In genomic region chr3:124772081-124772831, GRCh38 we compare ENCODE assay signal across 8 cellular contexts. TPM values are rescaled to one million over a fixed set of nuclear protein-coding genes. Genes with fewer than 3 reads are reported as not detected.
A peak's percentile ranks its signal among the peaks of the same experiment; 100 is the strongest.
DNase-seq lines count a peak whose midpoint lies in the region; ATAC-seq and TF ChIP-seq lines count a peak whose summit lies in the region.

No MANE protein-coding gene starts in this region.

- no peak for TF ChIP-seq POLR2A in IMR-90 (IDR thresholded peaks at IDR 0.05; ENCODE audit: low read depth, low read length)

- no peak for TF ChIP-seq CTCF in IMR-90 (conservative IDR thresholded peaks at IDR 0.05; ENCODE audit: low read depth, low read length)
- no peak for TF ChIP-seq CTCF in WERI-Rb-1 (IDR thresholded peaks at IDR 0.05; ENCODE audit: low read depth, low read length)

- H3K9me3 Mint-ChIP-seq in activated naive CD8-positive, alpha-beta T cell treated with anti-CD3 and anti-CD28 coated beads, Interleukin-2, amount 50 U/mL, for 24 hours = no peaks in the 10 kb centered on the region

- no peak overlapping the region for H3K56ac ChIP-seq in IMR-90 (ENCODE audit: extremely low read depth, insufficient read depth, low read length)

- POLR2A ChIA-PET in IMR-90 (lab: Charles Lee; ENCODE audit: unreplicated experiment) = no interaction called here

- H3K27me3 Mint-ChIP-seq in activated naive CD8-positive, alpha-beta T cell treated with anti-CD3 and anti-CD28 coated beads, Interleukin-2, amount 50 U/mL, for 24 hours = peaks cover 7% of the 10 kb centered on the region

- peak overlapping the region; percentile 43 for H2AFZ ChIP-seq in IMR-90 (replicated peaks; ENCODE audit: low read length, poor library complexity)

- CTCF ChIA-PET in IMR-90 (lab: Yijun Ruan, JAX) = interaction anchor here (0.6 to 1.2 kb wide), 3 partner anchors 11 to 129 kb away, joined by 3 read pairs; no protein-coding TSS in a partner anchor

- H3K27ac Mint-ChIP-seq in activated naive CD8-positive, alpha-beta T cell treated with anti-CD3 and anti-CD28 coated beads, Interleukin-2, amount 50 U/mL, for 24 hours = no peak overlapping the region

- dilution Hi-C loops in IMR-90 (cut with HindIII; ENCODE audit: low sequenced_read_pairs, unreplicated experiment) = loop anchor here (25.0 kb wide), 1 partner anchor 115 kb away; the partner anchor contains the start of gene ITGB5

- no peak for TF ChIP-seq RAD21 in IMR-90 (IDR thresholded peaks at IDR 0.05; ENCODE audit: low read length)

- 0 out of 2 replicates have a peak overlapping the region, but pooled peaks have one; percentile 21 for H2BK20ac ChIP-seq in IMR-90 (ENCODE audit: low read depth, low read length)

- H2AK9ac ChIP-seq in IMR-90 (replicated peaks; ENCODE audit: low read depth, low read length, poor library complexity) = peak overlapping the region; percentile 92

- H2BK5ac ChIP-seq in IMR-90 (ENCODE audit: low read depth, low read length, poor library complexity, severe bottlenecking) = peak overlapping the region; percentile 2

- no peak overlapping the region for H3K4me3 Mint-ChIP-seq in activated naive CD8-positive, alpha-beta T cell treated with anti-CD3 and anti-CD28 coated beads, Interleukin-2, amount 50 U/mL, for 24 hours

- peaks cover 7 to 66% of the 10 kb centered on the region in 2 experiments for H3K79me1 ChIP-seq in IMR-90 (ENCODE audit: low read depth in 1 of 2, low read length in 2 of 2)

- intact Hi-C loops in IMR-90 (cut with micrococcal nuclease) (loop anchor here (5.0 kb wide), 1 partner anchor 40 kb away; no protein-coding TSS in a partner anchor), left ventricle myocardium superior (cut with micrococcal nuclease) (loop anchor here (5.0 kb wide), 1 partner anchor 115 kb away; the partner anchor contains the start of gene ITGB5)

- no peaks in the 10 kb centered on the region for H3K9me3 ChIP-seq in IMR-90 (ENCODE audit: control insufficient read depth, insufficient read depth, low read length)
- H3K9me3 ChIP-seq in WERI-Rb-1 (ENCODE audit: severe bottlenecking) = no peaks in the 10 kb centered on the region

- H4K20me1 ChIP-seq in IMR-90 (ENCODE audit: insufficient read depth, low read length) = peaks cover 2% of the 10 kb centered on the region; the same call in 1 of the 2 replicates

- H3K27me3 ChIP-seq in IMR-90 (ENCODE audit: control insufficient read depth, insufficient read depth, low read length) = no peaks in the 10 kb centered on the region
- H3K27me3 ChIP-seq in WERI-Rb-1 (ENCODE audit: insufficient read depth, low read depth, severe bottlenecking) = no peaks in the 10 kb centered on the region

- H3K4me2 ChIP-seq in IMR-90 (ENCODE audit: low read depth, low read length) = peak overlapping the region; percentile 0; the same call in 1 of the 2 replicates

- no peak overlapping the region for H3K4me3 ChIP-seq in IMR-90 (ENCODE audit: insufficient read depth, low read depth, low read length)
- H3K4me3 ChIP-seq in WERI-Rb-1 (ENCODE audit: low read depth, low read length) = no peak overlapping the region
- H3K4me3 ChIP-seq in skeletal muscle cell (ENCODE audit: low read depth, low read length) = no peak overlapping the region

- peak overlapping the region in 1 of 2 experiments; percentile 20; a peak in 1 of 4 replicates for H4K8ac ChIP-seq in IMR-90 (ENCODE audit: low read depth in 2 of 2, low read length in 2 of 2)

- peaks cover 28% of the 10 kb centered on the region for H3K9me1 ChIP-seq in IMR-90 (ENCODE audit: insufficient read depth, low read length)

- peak overlapping the region; percentile 67 for H3K14ac ChIP-seq in IMR-90 (replicated peaks; ENCODE audit: low read depth, low read length)

- peak overlapping the region; percentile 36; the same call in 1 of the 3 replicates for H2BK15ac ChIP-seq in IMR-90 (ENCODE audit: low read depth, low read length)

- H3K9ac ChIP-seq in IMR-90 (ENCODE audit: low read depth, low read length) = no peak overlapping the region

- H4K5ac ChIP-seq in IMR-90 (ENCODE audit: low read depth, low read length) = no peak overlapping the region

- H3K27ac ChIP-seq in IMR-90 (ENCODE audit: insufficient read depth, low read length) = peak overlapping the region; percentile 6; the same call in 1 of the 2 replicates
- no peak overlapping the region for H3K27ac ChIP-seq in WERI-Rb-1

- H3K4ac ChIP-seq in IMR-90 (ENCODE audit: low read depth, low read length) = peak overlapping the region; percentile 47

- in situ Hi-C loops in IMR-90 (cut with MboI; ENCODE audit: low sequenced_read_pairs) = no loop called here

- H3K18ac ChIP-seq in IMR-90 (ENCODE audit: low read depth, low read length) = no peak overlapping the region; the same call in 1 of the 2 replicates

- no peaks in the 10 kb centered on the region for H3K36me3 Mint-ChIP-seq in activated naive CD8-positive, alpha-beta T cell treated with anti-CD3 and anti-CD28 coated beads, Interleukin-2, amount 50 U/mL, for 24 hours (ENCODE audit: low read depth)

- DNase-seq in IMR-90 (peak; percentile 70), WERI-Rb-1 (peak; percentile 12), left ventricle myocardium superior (peak; percentile 65), skeletal muscle cell (ENCODE audit: low read depth) (peak; percentile 64), RKO (ENCODE audit: low spot score) (no peak)
- DNase-seq in activated naive CD8-positive, alpha-beta T cell treated with anti-CD3 and anti-CD28 coated beads, Interleukin-2, amount 50 U/mL, for 24 hours = no peak

- H2BK120ac ChIP-seq in IMR-90 (ENCODE audit: low read depth, low read length) = peak overlapping the region; percentile 63

- BruUV-seq in IMR-90 (replicated peaks; lab: Mats Ljungman, UMichigan) = no TSS peak

- H3K36me3 ChIP-seq in IMR-90 (ENCODE audit: control insufficient read depth, insufficient read depth, low read length) (peaks cover 17% of the 10 kb centered on the region), WERI-Rb-1 (no peaks in the 10 kb centered on the region)

- ATAC-seq in IMR-90 (ENCODE audit: low read depth) (peak; percentile 50), left ventricle myocardium superior (peak; percentile 60), GM21381 (IDR thresholded peaks at IDR 0.05; ENCODE audit: unreplicated experiment) (no peak), HG02840 (IDR thresholded peaks at IDR 0.05; ENCODE audit: low FRiP score, unreplicated experiment) (no peak)
- no peak for ATAC-seq in activated naive CD8-positive, alpha-beta T cell treated with anti-CD3 and anti-CD28 coated beads, Interleukin-2, amount 50 U/mL, for 24 hours

- peak overlapping the region; percentile 62; the same call in 1 of the 2 replicates for H2AK5ac ChIP-seq in IMR-90 (ENCODE audit: low read depth, low read length)

- H3K4me1 Mint-ChIP-seq in activated naive CD8-positive, alpha-beta T cell treated with anti-CD3 and anti-CD28 coated beads, Interleukin-2, amount 50 U/mL, for 24 hours = no peaks in the 10 kb centered on the region

- H3K4me1 ChIP-seq in IMR-90 (ENCODE audit: control insufficient read depth, insufficient read depth, low read length) = peaks cover 20% of the 10 kb centered on the region

- 17% methylated on average over 5 of the region's 17 CpGs; no CpG with 5 or more reads in 1 of the 2 experiments for WGBS in IMR-90 (ENCODE audit: extremely low coverage in 2 of 2, insufficient read length in 1 of 2), 2 experiments

- H3K23ac ChIP-seq in IMR-90 (ENCODE audit: low read depth, low read length) = 0 out of 2 replicates have a peak overlapping the region, but pooled peaks have one; percentile 17

- H4K91ac ChIP-seq in IMR-90 (ENCODE audit: insufficient read depth, low read depth, low read length) = peak overlapping the region; percentile 52; the same call in 1 of the 2 replicates

TF ChIP-seq in IMR-90, 13 proteins besides CTCF, POLR2A, EP300 and RAD21:
- TF ChIP-seq MAFK (IDR thresholded peaks at IDR 0.05; ENCODE audit: low read depth, low read length) (peak; percentile 89), NFE2L2 (IDR thresholded peaks at IDR 0.05; ENCODE audit: low read depth, low read length) (peak; percentile 80), ELK1 (IDR thresholded peaks at IDR 0.05; ENCODE audit: borderline replicate concordance, low read depth, low read length) (no peak), USF2 (IDR thresholded peaks at IDR 0.05; ENCODE audit: low read depth, low read length) (no peak), RCOR1 (IDR thresholded peaks at IDR 0.05; ENCODE audit: insufficient replicate concordance, low read length) (no peak)

RNA-seq across cellular contexts. Expression of gene UMPS, which starts 42.0 kb away (rescaled TPM):
- total RNA-seq in IMR-90 (2012; rRNA removed) (26.7 and 40.5 TPM in 2 replicates), left ventricle myocardium superior (7.1 TPM)
- 18.7 and 21.5 TPM in 2 replicates for polyA plus RNA-seq in IMR-90 (2012; rRNA removed)
- 6.1 and 18.4 TPM in 2 replicates for polyA plus RNA-seq in IMR-90 (2012; cell fraction: cytosol; rRNA removed)
- 4.2 and 14.1 TPM in 2 replicates for polyA plus RNA-seq in IMR-90 (2012; cell fraction: nucleus; rRNA removed; ENCODE audit: low replicate concordance)

Comparison
In these comparisons a context has a peak if more than half of its experiments do, and no peak if none do; other contexts are left out.
1. ATAC-seq: peak in IMR-90 (single experiment) and left ventricle myocardium superior (single experiment); none in GM21381 (single experiment), activated naive CD8-positive, alpha-beta T cell treated with anti-CD3 and anti-CD28 coated beads, Interleukin-2, amount 50 U/mL, for 24 hours (single experiment) and HG02840 (single experiment).
2. DNase-seq: peak in IMR-90 (single experiment), WERI-Rb-1 (single experiment), left ventricle myocardium superior (single experiment) and skeletal muscle cell (single experiment); none in activated naive CD8-positive, alpha-beta T cell treated with anti-CD3 and anti-CD28 coated beads, Interleukin-2, amount 50 U/mL, for 24 hours (single experiment) and RKO (single experiment).